In the genomic region with DNA sequence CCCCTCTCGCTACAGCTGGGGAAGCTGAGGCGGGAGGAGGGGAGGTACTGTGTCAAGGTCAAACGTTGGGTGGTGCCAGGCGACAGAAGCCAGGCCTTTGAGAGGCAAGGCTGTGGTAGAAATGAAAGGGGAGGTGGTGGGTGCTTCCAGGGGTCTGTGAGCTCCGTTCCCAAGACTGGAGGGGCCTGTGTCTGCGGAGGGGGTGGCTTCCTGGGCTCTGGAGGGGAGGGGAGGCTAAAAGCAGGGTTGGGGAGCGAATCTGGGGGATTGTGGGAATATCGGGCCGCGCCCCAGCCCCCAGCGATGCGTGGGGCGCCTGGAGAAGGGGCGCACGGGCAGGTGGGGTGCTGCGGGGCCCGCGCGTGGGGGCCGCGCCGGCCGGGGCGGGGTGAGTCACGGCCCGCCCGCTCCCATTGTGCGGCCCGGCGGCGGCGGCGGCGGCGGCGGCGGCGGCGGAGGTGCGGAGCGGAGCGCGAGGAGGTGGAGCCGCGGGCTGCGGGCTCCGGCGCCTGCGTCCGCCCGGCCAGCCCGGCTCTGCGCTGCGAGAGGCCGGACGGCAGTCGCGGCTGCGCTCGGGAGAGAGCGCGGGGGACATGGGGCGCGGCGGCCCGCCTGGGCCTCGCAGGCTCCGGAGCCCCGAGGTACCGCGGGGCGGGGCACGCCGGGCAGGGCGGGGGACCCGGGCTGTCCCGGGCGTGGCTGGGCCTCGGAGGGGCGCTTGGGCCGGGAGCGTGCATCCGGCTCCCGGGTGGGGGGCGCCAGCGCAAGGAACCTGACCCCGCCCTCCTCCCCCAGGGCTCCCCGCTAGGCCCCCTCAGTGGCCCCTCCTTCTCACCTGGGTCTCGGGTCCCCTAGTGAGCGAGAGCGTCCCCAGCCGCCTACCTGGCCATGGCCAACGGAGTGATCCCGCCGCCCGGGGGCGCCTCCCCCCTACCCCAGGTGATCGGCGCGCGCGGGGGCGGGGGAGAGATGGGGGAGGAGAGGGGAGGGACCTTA, we compare ENCODE assay signal across 8 cellular contexts. TPM values are rescaled to one million over a fixed set of nuclear protein-coding genes. Genes with fewer than 3 reads are reported as not detected.
DNase-seq lines count a peak whose midpoint lies in the region; ATAC-seq and TF ChIP-seq lines count a peak whose summit lies in the region.

Gene SLC4A3, plus strand, starts transcription at position 526 of the 996 bp plus-strand sequence. Its CDS starts 363 bp downstream, at position 889.

- no peaks in the 10 kb centered on the region for H3K79me2 ChIP-seq in osteoblast (ENCODE audit: insufficient read depth, low read length)

- POLR2A ChIA-PET in HEK293T (lab: Yijun Ruan, JAX) = no interaction called here
- POLR2A ChIA-PET in activated CD4-positive, alpha-beta memory T cell treated with anti-CD3 and anti-CD28 coated beads, Interleukin-2, amount 10 ng/mL, durations not matched to agents 7 days and 5 days (lab: Charles Lee) = no interaction called here

- H3K27me3 Mint-ChIP-seq in activated CD4-positive, alpha-beta memory T cell treated with anti-CD3 and anti-CD28 coated beads, Interleukin-2, amount 10 ng/mL, durations not matched to agents 7 days and 5 days = peaks cover 35% of the 10 kb centered on the region

- H3K27ac Mint-ChIP-seq in activated CD4-positive, alpha-beta memory T cell treated with anti-CD3 and anti-CD28 coated beads, Interleukin-2, amount 10 ng/mL, durations not matched to agents 7 days and 5 days = no peak within 1 kb of the TSS

- DNase-seq in AG10803 (ENCODE audit: low read depth) = peak; percentile 29
- DNase-seq in HEK293T (ENCODE audit: extremely low spot score) = peak; percentile 79
- no peak for DNase-seq in activated CD4-positive, alpha-beta memory T cell treated with anti-CD3 and anti-CD28 coated beads, Interleukin-2, amount 10 ng/mL, durations not matched to agents 7 days and 5 days
- DNase-seq in foreskin fibroblast = peak; percentile 26 to 60
- peak; percentile 98 for DNase-seq in osteoblast (ENCODE audit: insufficient read length, low spot score, missing footprints)
- DNase-seq in AML-193 (lab: John Stamatoyannopoulos, UW) = no peak

- H3K27me3 ChIP-seq in osteoblast (ENCODE audit: insufficient read depth, low read length) = peaks cover 8% of the 10 kb centered on the region

- no peaks in the 10 kb centered on the region for H3K4me1 ChIP-seq in osteoblast (ENCODE audit: insufficient read depth, low read length)

- no peaks in the 10 kb centered on the region for H4K20me1 ChIP-seq in osteoblast (ENCODE audit: insufficient read depth, low read length)

- peaks cover 6% of the 10 kb centered on the region for H3K4me1 Mint-ChIP-seq in activated CD4-positive, alpha-beta memory T cell treated with anti-CD3 and anti-CD28 coated beads, Interleukin-2, amount 10 ng/mL, durations not matched to agents 7 days and 5 days

- no peak for ATAC-seq in HG03354 (IDR thresholded peaks at IDR 0.05; ENCODE audit: poor library complexity, severe bottlenecking, unreplicated experiment)
- no peak for ATAC-seq in GM18868 (IDR thresholded peaks at IDR 0.05; ENCODE audit: unreplicated experiment)

- no peak for TF ChIP-seq CTCF in AG10803 (conservative IDR thresholded peaks at IDR 0.05; ENCODE audit: low read length)
- TF ChIP-seq CTCF in foreskin fibroblast (IDR thresholded peaks at IDR 0.05; ENCODE audit: low read depth, low read length) = no peak
- no peak for TF ChIP-seq CTCF in osteoblast (IDR thresholded peaks at IDR 0.05; ENCODE audit: extremely low read depth, low read depth, low read length)

- CTCF ChIA-PET in HEK293T (lab: Yijun Ruan, JAX) = interaction anchor here (1.0 kb wide), 1 partner anchor 19 kb away, joined by 6 read pairs; no protein-coding TSS in a partner anchor
- CTCF ChIA-PET in activated CD4-positive, alpha-beta memory T cell treated with anti-CD3 and anti-CD28 coated beads, Interleukin-2, amount 10 ng/mL, durations not matched to agents 7 days and 5 days (lab: Charles Lee) = interaction anchor here (0.7 to 1.1 kb wide), 2 partner anchors 15 to 22 kb away, joined by 3 to 4 read pairs; no protein-coding TSS in a partner anchor

- H2AFZ ChIP-seq in osteoblast (ENCODE audit: low read length) = no peak within 1 kb of the TSS

- peak within 1 kb of the TSS; percentile 64 for H3K4me3 ChIP-seq in AG10803 (ENCODE audit: low read length)
- peak within 1 kb of the TSS; percentile 50 to 53 for H3K4me3 ChIP-seq in foreskin fibroblast (ENCODE audit: low read depth in 1 of 2, low read length in 2 of 2)
- peak within 1 kb of the TSS; percentile 66 for H3K4me3 ChIP-seq in osteoblast (ENCODE audit: insufficient read depth, low read length)

- no peak within 1 kb of the TSS for H3K27ac ChIP-seq in osteoblast (ENCODE audit: low read depth, low read length)

- H3K9me3 Mint-ChIP-seq in activated CD4-positive, alpha-beta memory T cell treated with anti-CD3 and anti-CD28 coated beads, Interleukin-2, amount 10 ng/mL, durations not matched to agents 7 days and 5 days = no peaks in the 10 kb centered on the region

- H3K4me3 Mint-ChIP-seq in activated CD4-positive, alpha-beta memory T cell treated with anti-CD3 and anti-CD28 coated beads, Interleukin-2, amount 10 ng/mL, durations not matched to agents 7 days and 5 days = peak within 1 kb of the TSS; percentile 39

- H3K36me3 ChIP-seq in osteoblast (ENCODE audit: insufficient read depth, low read length) = no peaks in the 10 kb centered on the region

- no peaks in the 10 kb centered on the region for H3K36me3 Mint-ChIP-seq in activated CD4-positive, alpha-beta memory T cell treated with anti-CD3 and anti-CD28 coated beads, Interleukin-2, amount 10 ng/mL, durations not matched to agents 7 days and 5 days (ENCODE audit: low read depth)

- no peaks in the 10 kb centered on the region for H3K9me3 ChIP-seq in osteoblast (ENCODE audit: low read depth, low read length)

- H3K4me2 ChIP-seq in osteoblast (ENCODE audit: insufficient read depth, low read length) = peak within 1 kb of the TSS; percentile 63

TF ChIP-seq in HEK293T, 16 proteins besides CTCF, POLR2A, EP300 and RAD21:
- TF ChIP-seq PKNOX1 (IDR thresholded peaks at IDR 0.05) = no peak
- TF ChIP-seq FOXM1 (IDR thresholded peaks at IDR 0.05; ENCODE audit: borderline replicate concordance) = no peak
- no peak for TF ChIP-seq ELF4 (IDR thresholded peaks at IDR 0.05)
- no peak for TF ChIP-seq FOXK2 (IDR thresholded peaks at IDR 0.05)
- TF ChIP-seq FOXA1 (IDR thresholded peaks at IDR 0.05) = no peak
- TF ChIP-seq NFRKB (IDR thresholded peaks at IDR 0.05) = no peak

RNA-seq across cellular contexts. Expression of gene SLC4A3, which starts in this region (rescaled TPM):
- total RNA-seq in activated CD4-positive, alpha-beta memory T cell treated with anti-CD3 and anti-CD28 coated beads, Interleukin-2, amount 10 ng/mL, durations not matched to agents 7 days and 5 days = not detected
- total RNA-seq in osteoblast = 2.5 and 3.8 TPM in 2 replicates

Comparison
In these comparisons a context has a peak if more than half of its experiments do, and no peak if none do; other contexts are left out.
1. DNase-seq: peak in AG10803 (single experiment), HEK293T (single experiment), foreskin fibroblast (2 of 2) and osteoblast (single experiment); none in activated CD4-positive, alpha-beta memory T cell treated with anti-CD3 and anti-CD28 coated beads, Interleukin-2, amount 10 ng/mL, durations not matched to agents 7 days and 5 days (single experiment) and AML-193 (0 of 2).
2. Peak in every context shown above with its lines, with median percentiles within 50 percentile points of each other: H3K4me3 ChIP-seq.